8 cellular contexts compared by ENCODE assay signal in genomic region chr5:157390179-157390923, GRCh38.
DNase-seq lines count a peak whose midpoint lies in the region; ATAC-seq and TF ChIP-seq lines count a peak whose summit lies in the region.

No MANE protein-coding gene starts in this region.

- no peak for TF ChIP-seq EP300 in upper lobe of left lung (IDR thresholded peaks at IDR 0.05)

- H3K9me3 ChIP-seq in CD8-positive, alpha-beta T cell (ENCODE audit: low read length): no peaks in the 10 kb centered on the region
- H3K9me3 ChIP-seq in SJCRH30 (replicated peaks) (no peaks in the 10 kb centered on the region), upper lobe of left lung (no peaks in the 10 kb centered on the region)

- H3K4me3 Mint-ChIP-seq in CD8-positive, alpha-beta T cell: no peak overlapping the region

- CTCF ChIA-PET in CD8-positive, alpha-beta T cell (lab: Charles Lee): interaction anchor here (0.6 to 1.5 kb wide), 2 partner anchors 11 to 25 kb away, joined by 4 to 6 read pairs; no protein-coding TSS in a partner anchor

- no peaks in the 10 kb centered on the region for H3K27me3 ChIP-seq in CD8-positive, alpha-beta T cell (ENCODE audit: insufficient read depth, low read length)
- no peaks in the 10 kb centered on the region for H3K27me3 ChIP-seq in SJCRH30
- no peaks in the 10 kb centered on the region for H3K27me3 ChIP-seq in upper lobe of left lung

- peak overlapping the region; percentile 91 for H3K27ac Mint-ChIP-seq in CD8-positive, alpha-beta T cell

- peaks cover 70% of the 10 kb centered on the region for H3K36me3 ChIP-seq in CD8-positive, alpha-beta T cell (ENCODE audit: insufficient read depth, low read length)
- H3K36me3 ChIP-seq in SJCRH30: no peaks in the 10 kb centered on the region
- H3K36me3 ChIP-seq in upper lobe of left lung: peaks cover 0 to 19% (median 9%) of the 10 kb centered on the region in 4 donors

- H3K4me1 Mint-ChIP-seq in CD8-positive, alpha-beta T cell (ENCODE audit: low read depth): peaks cover 9% of the 10 kb centered on the region

- WGBS in upper lobe of left lung, 2 donors: 55 to 56% methylated on average over 10 to 15 of the region's 15 CpGs

- H3K27me3 Mint-ChIP-seq in CD8-positive, alpha-beta T cell (ENCODE audit: low read depth): no peaks in the 10 kb centered on the region

- no peak overlapping the region for H3K27ac ChIP-seq in CD8-positive, alpha-beta T cell (ENCODE audit: low read depth, low read length)
- H3K27ac ChIP-seq in SJCRH30 (no peak overlapping the region), upper lobe of left lung (peak overlapping the region in 2 of 4 donors; percentile 12 to 33)

- TF ChIP-seq CTCF in CD8-positive, alpha-beta T cell (IDR thresholded peaks at IDR 0.05): no peak
- TF ChIP-seq CTCF in upper lobe of left lung (IDR thresholded peaks at IDR 0.05): no peak

- ATAC-seq in CD8-positive, alpha-beta T cell: peak; percentile 84
- peak; percentile 11 to 69 for ATAC-seq in upper lobe of left lung (ENCODE audit: low FRiP score in 2 of 2)
- no peak for ATAC-seq in left lobe of liver

- H3K4me1 ChIP-seq in CD8-positive, alpha-beta T cell (ENCODE audit: insufficient read depth, low read length): no peaks in the 10 kb centered on the region
- peaks cover 15% of the 10 kb centered on the region for H3K4me1 ChIP-seq in SJCRH30
- no peaks in the 10 kb centered on the region for H3K4me1 ChIP-seq in upper lobe of left lung

- intact Hi-C loops in CD8-positive, alpha-beta T cell (cut with DNase I, micrococcal nuclease): no loop called here

- peaks cover 83% of the 10 kb centered on the region for H3K36me3 Mint-ChIP-seq in CD8-positive, alpha-beta T cell

- H3K9me3 Mint-ChIP-seq in CD8-positive, alpha-beta T cell: no peaks in the 10 kb centered on the region

- POLR2A ChIA-PET in CD8-positive, alpha-beta T cell (lab: Charles Lee): interaction anchor here (0.6 kb wide), 1 partner anchor 580 kb away, joined by 3 read pairs; no protein-coding TSS in a partner anchor

- DNase-seq in CD8-positive, alpha-beta T cell: peak in 5 of 7 experiments; percentile 12 to 64 (median 31)
- DNase-seq in SJCRH30 (peak; percentile 17), amniotic stem cell (lab: John Stamatoyannopoulos, UW) (peak; percentile 68), myocyte (ENCODE audit: low read depth) (peak; percentile 51), upper lobe of left lung (peak in 1 of 2 donors; percentile 73), NCI-H524 treated with DMSO at 0.1 percent for 48 hours (lab: John Stamatoyannopoulos, UW) (no peak), left lobe of liver (ENCODE audit: low spot score) (no peak), NCI-H82 (lab: John Stamatoyannopoulos, UW) (no peak)

- TF ChIP-seq POLR2A in upper lobe of left lung (IDR thresholded peaks at IDR 0.05): no peak

- H3K4me3 ChIP-seq in CD8-positive, alpha-beta T cell (ENCODE audit: low read depth, low read length): no peak overlapping the region
- H3K4me3 ChIP-seq in SJCRH30 (no peak overlapping the region), upper lobe of left lung (no peak overlapping the region)

Comparison
In these comparisons a context has a peak if more than half of its experiments do, and no peak if none do; other contexts are left out.
1. DNase-seq: peak in CD8-positive, alpha-beta T cell (5 of 7), SJCRH30 (2 of 2), amniotic stem cell (single experiment) and myocyte (single experiment); none in NCI-H524 treated with DMSO at 0.1 percent for 48 hours (single experiment), left lobe of liver (single experiment) and NCI-H82 (single experiment).